ENCODE assay signal across 11 cellular contexts in genomic region chr5:132478498-132478855, GRCh38. TPM values are rescaled to one million over a fixed set of nuclear protein-coding genes. Genes with fewer than 3 reads are reported as not detected.
DNase-seq lines count a peak whose midpoint lies in the region; ATAC-seq and TF ChIP-seq lines count a peak whose summit lies in the region.
"Had no signal": no experiment of that assay in that cellular context is flagged by ENCODE, and none has a peak within 500 bp of the region (broad histone marks: within the 10 kb centered on the region; RNA-seq: fewer than 3 reads in every experiment).

No MANE protein-coding gene starts in this region.

- H3K27me3 ChIP-seq in tibial artery, result no peaks in the 10 kb centered on the region

- peak overlapping the region; percentile 55 to 61 for H3K27ac ChIP-seq in tibial artery

- H3K36me3 ChIP-seq in mucosa of descending colon (ENCODE audit: low read depth) (no peaks in the 10 kb centered on the region), tibial artery (peaks cover 4 to 21% (median 18%) of the 10 kb centered on the region in 3 donors)

- H3K4me1 Mint-ChIP-seq in activated naive CD4-positive, alpha-beta T cell treated with anti-CD3 and anti-CD28 coated beads, Interleukin-2, amount 50 U/mL, for 24 hours, result peaks cover 76% of the 10 kb centered on the region
- H3K4me1 Mint-ChIP-seq in activated naive CD4-positive, alpha-beta T cell treated with anti-CD3 and anti-CD28 coated beads for 36 hours (ENCODE audit: low read depth), result peaks cover 53% of the 10 kb centered on the region
- peaks cover 69% of the 10 kb centered on the region for H3K4me1 Mint-ChIP-seq in activated T-helper 1 cell treated with anti-CD3 and anti-CD28 coated beads, Interleukin-12 subunit alpha, Interleukin-12 subunit beta, Interleukin-2, Interleukin-4 antibody, amounts not matched to agents 30 ng/mL and 10 ng/mL and 1 ng/mL, durations not matched to agents 14 hours and 24 hours and 36 hours (ENCODE audit: low read depth)

- no peak overlapping the region for H3K4me3 Mint-ChIP-seq in activated naive CD4-positive, alpha-beta T cell treated with anti-CD3 and anti-CD28 coated beads, Interleukin-2, amount 50 U/mL, for 24 hours
- H3K4me3 Mint-ChIP-seq in activated naive CD4-positive, alpha-beta T cell treated with anti-CD3 and anti-CD28 coated beads for 36 hours, result no peak overlapping the region
- H3K4me3 Mint-ChIP-seq in activated T-helper 1 cell treated with anti-CD3 and anti-CD28 coated beads, Interleukin-12 subunit alpha, Interleukin-12 subunit beta, Interleukin-2, Interleukin-4 antibody, amounts not matched to agents 30 ng/mL and 10 ng/mL and 1 ng/mL, durations not matched to agents 14 hours and 24 hours and 36 hours, result no peak overlapping the region

- ATAC-seq in mucosa of descending colon, result peak; percentile 2

- no peaks in the 10 kb centered on the region for H3K9me3 Mint-ChIP-seq in activated naive CD4-positive, alpha-beta T cell treated with anti-CD3 and anti-CD28 coated beads, Interleukin-2, amount 50 U/mL, for 24 hours
- H3K9me3 Mint-ChIP-seq in activated naive CD4-positive, alpha-beta T cell treated with anti-CD3 and anti-CD28 coated beads for 36 hours, result no peaks in the 10 kb centered on the region
- no peaks in the 10 kb centered on the region for H3K9me3 Mint-ChIP-seq in activated T-helper 1 cell treated with anti-CD3 and anti-CD28 coated beads, Interleukin-12 subunit alpha, Interleukin-12 subunit beta, Interleukin-2, Interleukin-4 antibody, amounts not matched to agents 30 ng/mL and 10 ng/mL and 1 ng/mL, durations not matched to agents 14 hours and 24 hours and 36 hours

- H3K27ac Mint-ChIP-seq in activated naive CD4-positive, alpha-beta T cell treated with anti-CD3 and anti-CD28 coated beads, Interleukin-2, amount 50 U/mL, for 24 hours, result peak overlapping the region; percentile 86
- no peak overlapping the region for H3K27ac Mint-ChIP-seq in activated naive CD4-positive, alpha-beta T cell treated with anti-CD3 and anti-CD28 coated beads for 36 hours
- H3K27ac Mint-ChIP-seq in activated T-helper 1 cell treated with anti-CD3 and anti-CD28 coated beads, Interleukin-12 subunit alpha, Interleukin-12 subunit beta, Interleukin-2, Interleukin-4 antibody, amounts not matched to agents 30 ng/mL and 10 ng/mL and 1 ng/mL, durations not matched to agents 14 hours and 24 hours and 36 hours, result peak overlapping the region; percentile 48

- CTCF ChIA-PET in activated naive CD4-positive, alpha-beta T cell treated with anti-CD3 and anti-CD28 coated beads for 36 hours (lab: Charles Lee), result interaction anchor here (1.0 to 3.5 kb wide), 13 partner anchors 9 to 92 kb away, joined by 3 to 22 read pairs (median 5); partner anchors contain the start of gene IRF1

- peaks cover 50% of the 10 kb centered on the region for H3K4me1 ChIP-seq in mucosa of descending colon (ENCODE audit: low read depth)
- H3K4me1 ChIP-seq in tibial artery, result peaks cover 0 to 52% (median 32%) of the 10 kb centered on the region in 4 donors

- H3K36me3 Mint-ChIP-seq in activated naive CD4-positive, alpha-beta T cell treated with anti-CD3 and anti-CD28 coated beads, Interleukin-2, amount 50 U/mL, for 24 hours, result peaks cover 1% of the 10 kb centered on the region
- peaks cover 8% of the 10 kb centered on the region for H3K36me3 Mint-ChIP-seq in activated naive CD4-positive, alpha-beta T cell treated with anti-CD3 and anti-CD28 coated beads for 36 hours (ENCODE audit: low read depth)
- peaks cover 9% of the 10 kb centered on the region for H3K36me3 Mint-ChIP-seq in activated T-helper 1 cell treated with anti-CD3 and anti-CD28 coated beads, Interleukin-12 subunit alpha, Interleukin-12 subunit beta, Interleukin-2, Interleukin-4 antibody, amounts not matched to agents 30 ng/mL and 10 ng/mL and 1 ng/mL, durations not matched to agents 14 hours and 24 hours and 36 hours (ENCODE audit: low read depth)

- no peak overlapping the region for H3K4me3 ChIP-seq in mucosa of descending colon
- H3K4me3 ChIP-seq in tibial artery, result no peak overlapping the region

- TF ChIP-seq CTCF in mucosa of descending colon (IDR thresholded peaks at IDR 0.05) (no peak), tibial artery (IDR thresholded peaks at IDR 0.05) (no peak)

- intact Hi-C loops in activated naive CD4-positive, alpha-beta T cell treated with anti-CD3 and anti-CD28 coated beads for 36 hours (cut with micrococcal nuclease), result no loop called here
- intact Hi-C loops in activated T-helper 1 cell treated with anti-CD3 and anti-CD28 coated beads, Interleukin-12 subunit alpha, Interleukin-12 subunit beta, Interleukin-2, Interleukin-4 antibody, amounts not matched to agents 30 ng/mL and 10 ng/mL and 1 ng/mL, durations not matched to agents 14 hours and 24 hours and 36 hours (cut with micrococcal nuclease), result no loop called here
- intact Hi-C loops in mucosa of descending colon (cut with DNase I, micrococcal nuclease), result no loop called here
- intact Hi-C loops in tibial artery (cut with DNase I; ENCODE audit: low total_unique reads), result no loop called here

- H3K27me3 Mint-ChIP-seq in activated naive CD4-positive, alpha-beta T cell treated with anti-CD3 and anti-CD28 coated beads, Interleukin-2, amount 50 U/mL, for 24 hours, result no peaks in the 10 kb centered on the region
- H3K27me3 Mint-ChIP-seq in activated naive CD4-positive, alpha-beta T cell treated with anti-CD3 and anti-CD28 coated beads for 36 hours (ENCODE audit: low read depth), result no peaks in the 10 kb centered on the region
- no peaks in the 10 kb centered on the region for H3K27me3 Mint-ChIP-seq in activated T-helper 1 cell treated with anti-CD3 and anti-CD28 coated beads, Interleukin-12 subunit alpha, Interleukin-12 subunit beta, Interleukin-2, Interleukin-4 antibody, amounts not matched to agents 30 ng/mL and 10 ng/mL and 1 ng/mL, durations not matched to agents 14 hours and 24 hours and 36 hours (ENCODE audit: insufficient read depth)

- DNase-seq in activated naive CD4-positive, alpha-beta T cell treated with anti-CD3 and anti-CD28 coated beads for 36 hours, result no peak
- no peak for DNase-seq in activated T-helper 1 cell treated with anti-CD3 and anti-CD28 coated beads, Interleukin-12 subunit alpha, Interleukin-12 subunit beta, Interleukin-2, Interleukin-4 antibody, amounts not matched to agents 30 ng/mL and 10 ng/mL and 1 ng/mL, durations not matched to agents 14 hours and 24 hours and 36 hours (ENCODE audit: low spot score)
- DNase-seq in mucosa of descending colon, result peak in 2 of 3 donors; percentile 23 to 38
- no peak for DNase-seq in tibial artery
- no peak for DNase-seq in NCI-H2107 (lab: John Stamatoyannopoulos, UW)
- no peak for DNase-seq in NCI-H146 treated with DMSO at 0.1 percent for 48 hours (lab: John Stamatoyannopoulos, UW; ENCODE audit: unreplicated experiment)
- DNase-seq in NCI-H748 treated with DMSO at 0.1 percent for 48 hours (lab: John Stamatoyannopoulos, UW), result no peak
- DNase-seq: activated CD4-positive, CD25-positive, alpha-beta regulatory T cell treated with anti-CD3 and anti-CD28 coated beads, Interleukin-2, amount 50 U/mL, for 72 hours; mesenchymal stem cell; NCI-H2029 treated with DMSO at 0.1 percent for 48 hours had no signal

- H3K9me3 ChIP-seq in mucosa of descending colon, result no peaks in the 10 kb centered on the region
- H3K9me3 ChIP-seq in tibial artery, result no peaks in the 10 kb centered on the region

RNA-seq across cellular contexts. Expression of gene IRF1, which starts 12.1 kb away (rescaled TPM):
- 10 to 100 TPM; 84.3 to 88.4 TPM for total RNA-seq in activated naive CD4-positive, alpha-beta T cell treated with anti-CD3 and anti-CD28 coated beads for 36 hours
- 190 and 198 TPM in 2 replicates for total RNA-seq in activated T-helper 1 cell treated with anti-CD3 and anti-CD28 coated beads, Interleukin-12 subunit alpha, Interleukin-12 subunit beta, Interleukin-2, Interleukin-4 antibody, amounts not matched to agents 30 ng/mL and 10 ng/mL and 1 ng/mL, durations not matched to agents 14 hours and 24 hours and 36 hours
- 100 to 1,000 TPM in 2 of 3 donors, 10 to 100 TPM in 1; 89.4 to 172 (median 143) TPM for total RNA-seq in mucosa of descending colon

Comparison
In these comparisons a context has a peak if more than half of its experiments do, and no peak if none do; other contexts are left out.
1. DNase-seq: peak in mucosa of descending colon (2 of 3); none in activated naive CD4-positive, alpha-beta T cell treated with anti-CD3 and anti-CD28 coated beads for 36 hours (single experiment), activated T-helper 1 cell treated with anti-CD3 and anti-CD28 coated beads, Interleukin-12 subunit alpha, Interleukin-12 subunit beta, Interleukin-2, Interleukin-4 antibody, amounts not matched to agents 30 ng/mL and 10 ng/mL and 1 ng/mL, durations not matched to agents 14 hours and 24 hours and 36 hours (single experiment), tibial artery (0 of 2), NCI-H2107 (single experiment), NCI-H146 treated with DMSO at 0.1 percent for 48 hours (single experiment) and NCI-H748 treated with DMSO at 0.1 percent for 48 hours (single experiment).